Comparison of ENCODE assay signal across 2 cellular contexts in genomic region chr6:24400045-24401039, GRCh38.
TF ChIP-seq lines count a peak whose summit lies in the region.
"Not testable (repeated sequence)": the region's sequence is repeated elsewhere in the genome, so short reads cannot be mapped to it uniquely, and the experiment has no call there.

No MANE protein-coding gene starts in this region.

TF ChIP-seq in GM23338, 12 proteins besides CTCF, POLR2A, EP300 and RAD21:
- TF ChIP-seq ETS1 (IDR thresholded peaks at IDR 0.05) (0 out of 2 replicates have a peak, but pooled peaks have one; percentile 50), NANOG (IDR thresholded peaks at IDR 0.05; ENCODE audit: borderline replicate concordance) (peak; percentile 57; the same call in 1 of the 2 replicates), ZNF462 (CRISPR knock-in tag; IDR thresholded peaks at IDR 0.05) (peak; percentile 32; the same call in 1 of the 2 replicates), POLR2AphosphoS5 (IDR thresholded peaks at IDR 0.05; ENCODE audit: low read depth) (0 out of 2 replicates have a peak, but pooled peaks have one; percentile 18)

TF ChIP-seq in HepG2, 621 proteins besides CTCF, POLR2A, EP300 and RAD21 (continues in another document):
- TF ChIP-seq FOXA3 (CRISPR knock-in tag; IDR thresholded peaks at IDR 0.05) = 0 out of 2 replicates have a peak, but pooled peaks have one; percentile 18
- peak; percentile 37; the same call in 1 of the 2 replicates for TF ChIP-seq NCOA2 (CRISPR knock-in tag; IDR thresholded peaks at IDR 0.05)
- TF ChIP-seq FOXP1, SOX6 (IDR thresholded peaks at IDR 0.05): not testable (repeated sequence)
- TF ChIP-seq FOXP1 (CRISPR knock-in tag; IDR thresholded peaks at IDR 0.05) = peak; percentile 85
- 0 out of 2 replicates have a peak, but pooled peaks have one; percentile 21 for TF ChIP-seq MYPOP (CRISPR knock-in tag; IDR thresholded peaks at IDR 0.05)
- peak; percentile 76 for TF ChIP-seq FOXP4 (CRISPR knock-in tag; IDR thresholded peaks at IDR 0.05)
- 0 out of 2 replicates have a peak, but pooled peaks have one; percentile 16 for TF ChIP-seq NFIC (IDR thresholded peaks at IDR 0.05; ENCODE audit: low read length)
- peak; percentile 47; the same call in 1 of the 2 replicates for TF ChIP-seq ZNF710 (CRISPR knock-in tag; IDR thresholded peaks at IDR 0.05; ENCODE audit: borderline replicate concordance)
- peak; percentile 45; the same call in 1 of the 2 replicates for TF ChIP-seq KAT7 (CRISPR knock-in tag; IDR thresholded peaks at IDR 0.05; ENCODE audit: borderline replicate concordance)
- peak; percentile 47; the same call in 1 of the 2 replicates for TF ChIP-seq GATAD2A (CRISPR knock-in tag; IDR thresholded peaks at IDR 0.05)
- TF ChIP-seq SAP130 (CRISPR knock-in tag; IDR thresholded peaks at IDR 0.05; ENCODE audit: low read depth) = peak; percentile 30; the same call in 1 of the 2 replicates
- 0 out of 2 replicates have a peak, but pooled peaks have one; percentile 16 for TF ChIP-seq DMAP1 (CRISPR knock-in tag; IDR thresholded peaks at IDR 0.05)
- peak; percentile 79 for TF ChIP-seq BCL6 (CRISPR knock-in tag; IDR thresholded peaks at IDR 0.05)
- 0 out of 2 replicates have a peak, but pooled peaks have one; percentile 14 for TF ChIP-seq PPARG (CRISPR knock-in tag; conservative IDR thresholded peaks at IDR 0.05)
- 0 out of 2 replicates have a peak, but pooled peaks have one; percentile 34 for TF ChIP-seq FOXK1 (CRISPR knock-in tag; IDR thresholded peaks at IDR 0.05; ENCODE audit: borderline replicate concordance, low read depth)
- TF ChIP-seq TFE3 (CRISPR knock-in tag; IDR thresholded peaks at IDR 0.05) = 0 out of 2 replicates have a peak, but pooled peaks have one; percentile 13
- TF ChIP-seq ZNF281 (CRISPR knock-in tag; IDR thresholded peaks at IDR 0.05; ENCODE audit: borderline replicate concordance) = peak; percentile 31; the same call in 1 of the 2 replicates
- TF ChIP-seq SOX5 (CRISPR knock-in tag; IDR thresholded peaks at IDR 0.05; ENCODE audit: borderline replicate concordance) = peak; percentile 90
- peak; percentile 93 for TF ChIP-seq SOX6 (CRISPR knock-in tag; IDR thresholded peaks at IDR 0.05)
- 0 out of 2 replicates have a peak, but pooled peaks have one; percentile 23 for TF ChIP-seq ZFY (CRISPR knock-in tag; IDR thresholded peaks at IDR 0.05)
- TF ChIP-seq RARA (CRISPR knock-in tag; IDR thresholded peaks at IDR 0.05) = 0 out of 2 replicates have a peak, but pooled peaks have one; percentile 36
- TF ChIP-seq BORCS8-MEF2B (CRISPR knock-in tag; IDR thresholded peaks at IDR 0.05) = peak; percentile 29; the same call in 1 of the 2 replicates
- 0 out of 2 replicates have a peak, but pooled peaks have one; percentile 42 for TF ChIP-seq ZNF414 (CRISPR knock-in tag; IDR thresholded peaks at IDR 0.05)
- peak; percentile 16; the same call in 1 of the 2 replicates for TF ChIP-seq ZNF609 (CRISPR knock-in tag; IDR thresholded peaks at IDR 0.05; ENCODE audit: borderline replicate concordance)
- 0 out of 2 replicates have a peak, but pooled peaks have one; percentile 8 for TF ChIP-seq ZNF629 (CRISPR knock-in tag; conservative IDR thresholded peaks at IDR 0.05)
- peak; percentile 8; the same call in 1 of the 2 replicates for TF ChIP-seq HMG20A (CRISPR knock-in tag; IDR thresholded peaks at IDR 0.05; ENCODE audit: borderline replicate concordance)
- TF ChIP-seq TBX2 (CRISPR knock-in tag; IDR thresholded peaks at IDR 0.05; ENCODE audit: borderline replicate concordance) = peak; percentile 18; the same call in 1 of the 2 replicates
- TF ChIP-seq SOX13 (IDR thresholded peaks at IDR 0.05) = peak; percentile 74
- peak in 1 of 2 experiments; percentile 92; a peak in 2 of 4 replicates for TF ChIP-seq SOX13 (CRISPR knock-in tag; conservative IDR thresholded peaks at IDR 0.05 in 1 of 2, IDR thresholded peaks at IDR 0.05 in 1 of 2)
- 0 out of 2 replicates have a peak, but pooled peaks have one; percentile 25 for TF ChIP-seq FOXC1 (CRISPR knock-in tag; IDR thresholded peaks at IDR 0.05; ENCODE audit: borderline replicate concordance)
- TF ChIP-seq ARID4A (CRISPR knock-in tag; IDR thresholded peaks at IDR 0.05; ENCODE audit: borderline replicate concordance) = peak; percentile 19; the same call in 1 of the 2 replicates
